Comparison of ENCODE assay signal across 16 cellular contexts in genomic region chr5:103092676-103093075, GRCh38. TPM values are rescaled to one million over a fixed set of nuclear protein-coding genes. Genes with fewer than 3 reads are reported as not detected.
DNase-seq lines count a peak whose midpoint lies in the region; ATAC-seq, FAIRE-seq and TF ChIP-seq lines count a peak whose summit lies in the region.
"Had no signal": no experiment of that assay in that cellular context is flagged by ENCODE, and none has a peak within 500 bp of the region (broad histone marks: within the 10 kb centered on the region; RNA-seq: fewer than 3 reads in every experiment).

No MANE protein-coding gene starts in this region.

- DNase-seq in GM23248 (peak; percentile 7), K562 (ENCODE audit: extremely low read depth in 1 of 4, low spot score in 3 of 4) (no peak), epithelial cell of esophagus (ENCODE audit: low read depth) (peak; percentile 17), trophoblast cell (peak; percentile 30 to 57), NCI-H2171 treated with DMSO at 0.1 percent for 48 hours (lab: John Stamatoyannopoulos, UW) (no peak), amygdala (lab: John Stamatoyannopoulos, UW) (no peak), A673 (ENCODE audit: low spot score) (no peak)
- no peak for DNase-seq in activated CD4-positive, CD25-positive, alpha-beta regulatory T cell treated with anti-CD3 and anti-CD28 coated beads, Interleukin-2, amount 50 U/mL, for 72 hours
- DNase-seq: 8988T; ACHN; C1 segment of cervical spinal cord; Calu3; CD4-positive, alpha-beta T cell; DMS 273 treated with DMSO at 0.1 percent for 48 hours had no signal

- H3K27ac ChIP-seq in GM23248 (no peak overlapping the region), K562 (ENCODE audit: extremely low read depth, low read depth, low read length) (no peak overlapping the region), trophoblast cell (ENCODE audit: low read depth, low read length) (no peak overlapping the region), A673 (ENCODE audit: low read depth, low read length, poor library complexity, severe bottlenecking) (no peak overlapping the region)
- H3K27ac ChIP-seq: HL-60 had no signal

- no peak overlapping the region for H3K23ac ChIP-seq in trophoblast cell (ENCODE audit: low read length)

- H3K79me2 ChIP-seq in GM23248 (ENCODE audit: insufficient read depth) (no peaks in the 10 kb centered on the region), K562 (ENCODE audit: control insufficient read depth, insufficient read depth, low read length) (no peaks in the 10 kb centered on the region), trophoblast cell (ENCODE audit: control insufficient read depth, insufficient read depth, low read length, poor library complexity) (no peaks in the 10 kb centered on the region)

- H3K27me3 ChIP-seq in GM23248 (replicated peaks; ENCODE audit: insufficient read depth) (no peaks in the 10 kb centered on the region), K562 (ENCODE audit: control insufficient read depth in 2 of 2, insufficient read depth in 2 of 2, low read length in 2 of 2) (no peaks in the 10 kb centered on the region), trophoblast cell (ENCODE audit: insufficient read depth, low read length) (no peaks in the 10 kb centered on the region), A673 (replicated peaks; ENCODE audit: insufficient read depth, low read depth, low read length, poor library complexity) (no peaks in the 10 kb centered on the region)

- POLR2A ChIA-PET in K562 (lab: Yijun Ruan, JAX), result no interaction called here
- POLR2A ChIA-PET in A673 (lab: Charles Lee; ENCODE audit: low non-redundant PET), result no interaction called here

- 0 out of 2 replicates have a peak, but pooled peaks cover 6% of the 10 kb centered on the region for H3K36me3 ChIP-seq in GM23248 (ENCODE audit: low read depth)
- H3K36me3 ChIP-seq in K562 (ENCODE audit: control insufficient read depth, insufficient read depth, low read length), result peaks cover 2% of the 10 kb centered on the region; the same call in 1 of the 3 replicates
- H3K36me3 ChIP-seq in trophoblast cell (ENCODE audit: control insufficient read depth in 1 of 2, insufficient read depth in 2 of 2, low read length in 2 of 2), result peaks cover 0 to 2% of the 10 kb centered on the region in 2 experiments
- no peaks in the 10 kb centered on the region for H3K36me3 ChIP-seq in A673 (ENCODE audit: insufficient read depth, low read length, poor library complexity, severe bottlenecking)

- no peak overlapping the region for H3K9ac ChIP-seq in GM23248
- no peak overlapping the region for H3K9ac ChIP-seq in K562 (ENCODE audit: insufficient read depth in 1 of 2, low read depth in 2 of 2, low read length in 2 of 2)
- no peak overlapping the region for H3K9ac ChIP-seq in trophoblast cell (ENCODE audit: low read length)

- H2BK5ac ChIP-seq in trophoblast cell (ENCODE audit: low read depth, low read length, poor library complexity), result no peak overlapping the region

- no peaks in the 10 kb centered on the region for H3F3A ChIP-seq in GM23248 (ENCODE audit: insufficient read depth)

- H2AK5ac ChIP-seq in trophoblast cell (ENCODE audit: low read length), result no peak overlapping the region

- H2BK12ac ChIP-seq in trophoblast cell (ENCODE audit: low read length), result no peak overlapping the region

- H3K18ac ChIP-seq in trophoblast cell (ENCODE audit: low read length), result no peak overlapping the region

- no peaks in the 10 kb centered on the region for H4K20me1 ChIP-seq in GM23248 (ENCODE audit: insufficient read depth)
- no peaks in the 10 kb centered on the region for H4K20me1 ChIP-seq in K562 (replicated peaks; ENCODE audit: control insufficient read depth, insufficient read depth, low read length)

- FAIRE-seq in K562 (lab: Jason Lieb, UNC), result no peak

- CTCF ChIA-PET in K562 (lab: Yijun Ruan, JAX; ENCODE audit: low intra/inter-chr PET ratio) (no interaction called here), A673 (lab: Charles Lee) (no interaction called here)

- H4K8ac ChIP-seq in trophoblast cell (ENCODE audit: low read depth, low read length), result no peak overlapping the region

- H3K9me1 ChIP-seq in K562 (ENCODE audit: control insufficient read depth, insufficient read depth, low read length), result no peaks in the 10 kb centered on the region

- BruUV-seq in K562 (replicated peaks; lab: Mats Ljungman, UMichigan) (no TSS peak), A673 (replicated peaks; lab: Mats Ljungman, UMichigan) (no TSS peak)

- no peak for TF ChIP-seq POLR2A in K562 (conservative IDR thresholded peaks at IDR 0.05)

- WGBS in GM23248 (ENCODE audit: low coverage in 1 of 2, low lambda C conversion rate in 2 of 2, missing lambda C conversion rate in 2 of 2), 2 experiments, result 83 to 88% methylated on average over 3 of the region's 3 CpGs
- 68% methylated on average over 3 of the region's 3 CpGs for WGBS in K562 (ENCODE audit: insufficient coverage, low coverage, missing lambda C conversion rate)
- WGBS in trophoblast cell (ENCODE audit: extremely low coverage, insufficient coverage, insufficient read length), result no CpG with 5 or more reads among the region's 3 CpGs

- no peak overlapping the region for H4K12ac ChIP-seq in trophoblast cell (ENCODE audit: low read depth, low read length)

- no peak for TF ChIP-seq RAD21 in K562 (CRISPR knock-in tag; conservative IDR thresholded peaks at IDR 0.05 in 1 of 2, IDR thresholded peaks at IDR 0.05 in 1 of 2)

- H3K14ac ChIP-seq in trophoblast cell (ENCODE audit: low read length), result no peak overlapping the region

- in situ Hi-C loops in GM23248 (cut with MboI) (no loop called here), K562 (cut with MboI) (no loop called here)

- ATAC-seq in K562, result no peak
- ATAC-seq: HCT116 had no signal

- H2AFZ ChIP-seq in GM23248 (no peak overlapping the region), K562 (ENCODE audit: low read depth, low read length) (no peak overlapping the region), trophoblast cell (ENCODE audit: insufficient read depth, low read length, poor library complexity) (no peak overlapping the region)

- intact Hi-C loops in K562 (cut with micrococcal nuclease) (no loop called here), A673 (cut with micrococcal nuclease; ENCODE audit: unreplicated experiment) (no loop called here)

- no peak for TF ChIP-seq EP300 in K562 (IDR thresholded peaks at IDR 0.05; ENCODE audit: low read length)

- H4K91ac ChIP-seq in trophoblast cell (ENCODE audit: low read depth, low read length), result no peak overlapping the region

- H3K4me2 ChIP-seq in GM23248 (ENCODE audit: unreplicated experiment), result no peak overlapping the region
- H3K4me2 ChIP-seq in K562 (ENCODE audit: insufficient read depth, low read length), result no peak overlapping the region
- H3K4me2 ChIP-seq in trophoblast cell (ENCODE audit: low read length), result no peak overlapping the region

- TF ChIP-seq CTCF in K562 (IDR thresholded peaks at IDR 0.05 in 2 of 3, conservative IDR thresholded peaks at IDR 0.05 in 1 of 3; ENCODE audit: insufficient read depth in 2 of 3, low read depth in 1 of 3, low read length in 3 of 3) (no peak), epithelial cell of esophagus (IDR thresholded peaks at IDR 0.05; ENCODE audit: insufficient read depth, low read depth, low read length, missing control alignments) (no peak), A673 (conservative IDR thresholded peaks at IDR 0.05; ENCODE audit: low read depth, low read length) (no peak)

- no peak overlapping the region for H3K4me3 ChIP-seq in GM23248
- no peak overlapping the region for H3K4me3 ChIP-seq in K562
- H3K4me3 ChIP-seq in epithelial cell of esophagus (ENCODE audit: low read length), result no peak overlapping the region
- no peak overlapping the region for H3K4me3 ChIP-seq in trophoblast cell (ENCODE audit: low read depth, low read length)
- no peak overlapping the region for H3K4me3 ChIP-seq in A673 (ENCODE audit: low read depth, low read length, poor library complexity, severe bottlenecking)

- H3K4ac ChIP-seq in trophoblast cell (ENCODE audit: low read depth, low read length), result no peak overlapping the region

- no peaks in the 10 kb centered on the region for H3K4me1 ChIP-seq in GM23248 (ENCODE audit: insufficient read depth)
- H3K4me1 ChIP-seq in K562 (replicated peaks in 1 of 2; ENCODE audit: control insufficient read depth in 2 of 2, insufficient read depth in 2 of 2, low read length in 2 of 2), result peaks cover 0 to 10% of the 10 kb centered on the region in 2 experiments; a peak in 2 of 5 replicates
- H3K4me1 ChIP-seq in trophoblast cell (ENCODE audit: control insufficient read depth in 1 of 2, insufficient read depth in 2 of 2, low read length in 2 of 2), result peaks cover 0 to 1% of the 10 kb centered on the region in 2 experiments
- H3K4me1 ChIP-seq in A673 (ENCODE audit: insufficient read depth, low read length, poor library complexity, severe bottlenecking), result no peaks in the 10 kb centered on the region

- H3K9me3 ChIP-seq in GM23248 (ENCODE audit: low read depth) (no peaks in the 10 kb centered on the region), K562 (replicated peaks; ENCODE audit: control insufficient read depth, insufficient read depth, low read depth, low read length) (no peaks in the 10 kb centered on the region), trophoblast cell (ENCODE audit: insufficient read depth, low read depth, low read length) (no peaks in the 10 kb centered on the region), A673 (ENCODE audit: low read depth, low read length, poor library complexity, severe bottlenecking) (no peaks in the 10 kb centered on the region)

- H3K79me1 ChIP-seq in trophoblast cell (ENCODE audit: low read length), result peaks cover 2% of the 10 kb centered on the region

- H2BK120ac ChIP-seq in trophoblast cell (ENCODE audit: insufficient read depth, low read length, poor library complexity), result no peak overlapping the region

- no peaks in the 10 kb centered on the region for H3K9me2 ChIP-seq in GM23248 (ENCODE audit: insufficient read depth)

RNA-seq across cellular contexts. Expression of gene GIN1, which starts 27.3 kb away (rescaled TPM):
- 2.1 and 19.1 TPM in 2 replicates for total RNA-seq in GM23248 (2014; rRNA removed; shearing (Covaris generic))
- 4.1 and 5.8 TPM in 2 replicates for polyA plus RNA-seq in GM23248 (2016; fragmentation: Nextera tagmentation; extraction: Ambion mirVana)
- total RNA-seq in K562 (2011; cell fraction: chromatin; rRNA removed; ENCODE audit: low replicate concordance), result 6.1 and 25.6 TPM in 2 replicates
- 2.8 and 6.7 TPM in 2 replicates for total RNA-seq in K562 (2011; cell fraction: nucleolus; rRNA removed)
- total RNA-seq in K562 (2011; cell fraction: nucleoplasm; rRNA removed), result 6.5 and 10.2 TPM in 2 replicates
- total RNA-seq in K562 (2014; rRNA removed), result 2.4 and 2.6 TPM in 2 replicates
- total RNA-seq in K562 (2014; rRNA removed; fragmentation: Illumina TruSeq; extraction: Trizol), result 9.4 and 11.0 TPM in 2 replicates
- total RNA-seq in K562 (2015; rRNA removed; fragmentation: Illumina TruSeq; extraction: Trizol), result 6.7 and 6.8 TPM in 2 replicates
- 7.8 TPM in 2 replicates for total RNA-seq in K562 (2021)
- polyA plus RNA-seq in K562 (2011; rRNA removed), result 8.3 and 9.8 TPM in 2 replicates
- polyA plus RNA-seq in K562 (2011; cell fraction: cytosol; rRNA removed), result 0.75 and 1.7 TPM in 2 replicates
- 2.6 and 4.8 TPM in 2 replicates for polyA plus RNA-seq in K562 (2011; cell fraction: nucleus; rRNA removed)
- polyA plus RNA-seq in K562 (2012), result 4.7 and 6.1 TPM in 2 replicates
- 5.3 and 6.2 TPM in 2 replicates for polyA plus RNA-seq in K562 (2014; fragmentation: Illumina TruSeq; extraction: Trizol)
- 1 to 10 TPM; 9.2 TPM for polyA plus RNA-seq in K562 (2014; fragmentation: Nextera tagmentation; extraction: Ambion mirVana)
- 6.2 and 8.8 TPM in 2 replicates for polyA plus RNA-seq in K562 (2014; rRNA removed)
- polyA minus RNA-seq in K562 (2011; rRNA and poly(A)+ RNA removed), result 8.6 and 12.1 TPM in 2 replicates
- polyA minus RNA-seq in K562 (2011; cell fraction: cytosol; rRNA and poly(A)+ RNA removed), result 1.4 and 3.8 TPM in 2 replicates
- 8.6 and 17.8 TPM in 2 replicates for polyA minus RNA-seq in K562 (2011; cell fraction: nucleus; rRNA and poly(A)+ RNA removed)
- polyA plus RNA-seq in trophoblast cell (2013), result 4.5 TPM in 2 replicates
- total RNA-seq in A673 (2021), result 8.0 and 12.5 TPM in 2 replicates

RNA-seq across cellular contexts. Expression of gene PPIP5K2, which starts 27.4 kb away (rescaled TPM):
- total RNA-seq in GM23248 (2014; rRNA removed; shearing (Covaris generic)), result 58.8 and 65.6 TPM in 2 replicates
- polyA plus RNA-seq in GM23248 (2016; fragmentation: Nextera tagmentation; extraction: Ambion mirVana) (42.3 and 47.5 TPM in 2 replicates), K562 (2011; rRNA removed) (90.2 and 107 TPM in 2 replicates), K562 (2014; fragmentation: Illumina TruSeq; extraction: Trizol) (80.9 and 99.1 TPM in 2 replicates), K562 (2014; fragmentation: Nextera tagmentation; extraction: Ambion mirVana) (10 to 100 TPM; 66.1 to 76.5 TPM), K562 (2014; rRNA removed) (39.4 and 42.7 TPM in 2 replicates)
- total RNA-seq in K562 (2011; cell fraction: chromatin; rRNA removed; ENCODE audit: low replicate concordance), result 42.4 and 184 TPM in 2 replicates
- 19.2 and 28.4 TPM in 2 replicates for total RNA-seq in K562 (2011; cell fraction: nucleolus; rRNA removed)
- 39.8 and 51.8 TPM in 2 replicates for total RNA-seq in K562 (2011; cell fraction: nucleoplasm; rRNA removed)
- total RNA-seq in K562 (2014; rRNA removed) (50.6 and 63.2 TPM in 2 replicates), K562 (2014; rRNA removed; fragmentation: Illumina TruSeq; extraction: Trizol) (150 and 177 TPM in 2 replicates), K562 (2015; rRNA removed; fragmentation: Illumina TruSeq; extraction: Trizol) (135 and 146 TPM in 2 replicates), K562 (2021) (116 and 134 TPM in 2 replicates), A673 (2021) (71.8 and 75.6 TPM in 2 replicates)
- 16.2 and 34.8 TPM in 2 replicates for polyA plus RNA-seq in K562 (2011; cell fraction: cytosol; rRNA removed)
- 40.6 and 64.8 TPM in 2 replicates for polyA plus RNA-seq in K562 (2011; cell fraction: nucleus; rRNA removed)
- 50.5 and 69.4 TPM in 2 replicates for polyA plus RNA-seq in K562 (2012)
- 203 and 248 TPM in 2 replicates for polyA minus RNA-seq in K562 (2011; rRNA and poly(A)+ RNA removed)
- 63.3 and 63.7 TPM in 2 replicates for polyA minus RNA-seq in K562 (2011; cell fraction: cytosol; rRNA and poly(A)+ RNA removed)
- polyA minus RNA-seq in K562 (2011; cell fraction: nucleus; rRNA and poly(A)+ RNA removed), result 78.6 and 162 TPM in 2 replicates
- 48.8 and 52.4 TPM in 2 replicates for polyA plus RNA-seq in trophoblast cell (2013)

Comparison
In these comparisons a context has a peak if more than half of its experiments do, and no peak if none do; other contexts are left out.
1. DNase-seq: peak in GM23248 (single experiment), epithelial cell of esophagus (single experiment) and trophoblast cell (2 of 2); none in K562 (0 of 4), NCI-H2171 treated with DMSO at 0.1 percent for 48 hours (single experiment), amygdala (0 of 56), activated CD4-positive, CD25-positive, alpha-beta regulatory T cell treated with anti-CD3 and anti-CD28 coated beads, Interleukin-2, amount 50 U/mL, for 72 hours (single experiment) and A673 (single experiment).